Comparison of ENCODE assay signal across 8 cellular contexts in genomic region chr1:37808369-37809319, GRCh38. TPM values are rescaled to one million over a fixed set of nuclear protein-coding genes. Genes with fewer than 3 reads are reported as not detected.
DNase-seq lines count a peak whose midpoint lies in the region; ATAC-seq and TF ChIP-seq lines count a peak whose summit lies in the region.

No MANE protein-coding gene starts in this region.

- H3K27me3 ChIP-seq in HUES64 (ENCODE audit: insufficient read depth, low read length) (no peaks in the 10 kb centered on the region), iPS-15b (ENCODE audit: control insufficient read depth, insufficient read depth, low read length) (no peaks in the 10 kb centered on the region)

- POLR2A ChIA-PET in MCF 10A (lab: Yijun Ruan, JAX) = interaction anchor here (0.6 to 4.3 kb wide), 32 partner anchors 9 to 1652 kb away, joined by 3 to 99 read pairs (median 4); partner anchors contain the start of genes CDCA8, MANEAL, MEAF6 and MTF1

- H3K9me3 ChIP-seq in HUES64 (ENCODE audit: insufficient read depth, low read depth, low read length) (no peaks in the 10 kb centered on the region), iPS-15b (ENCODE audit: control insufficient read depth, insufficient read depth, low read length) (no peaks in the 10 kb centered on the region)

- BruUV-seq in MCF 10A (replicated peaks; lab: Mats Ljungman, UMichigan) = TSS peak; percentile 73

- peaks cover 10% of the 10 kb centered on the region for H3K4me1 Mint-ChIP-seq in MCF 10A (ENCODE audit: insufficient read depth, unreplicated experiment)

- H3K27ac Mint-ChIP-seq in MCF 10A (ENCODE audit: low read depth, unreplicated experiment) = peak overlapping the region; percentile 96

- H3K9ac ChIP-seq in HUES64 (ENCODE audit: low read depth, low read length) (peak overlapping the region; percentile 52), iPS-15b (ENCODE audit: low read depth, low read length) (peak overlapping the region; percentile 9)

- TF ChIP-seq CTCF in MCF 10A (IDR thresholded peaks at IDR 0.05; ENCODE audit: unreplicated experiment) = no peak

- peak overlapping the region; percentile 87 for H3K4me3 ChIP-seq in HUES64 (ENCODE audit: low read length)
- peak overlapping the region; percentile 94 for H3K4me3 ChIP-seq in iPS-15b (ENCODE audit: low read depth, low read length)

- WGBS in HUES64 = 2% methylated on average over 54 of the region's 54 CpGs

- CTCF ChIA-PET in MCF 10A (lab: Yijun Ruan, JAX) = interaction anchor here (0.7 to 4.7 kb wide), 7 partner anchors 9 to 206 kb away, joined by 3 to 29 read pairs (median 3); partner anchors contain the start of gene MTF1

- H3K36me3 Mint-ChIP-seq in MCF 10A (ENCODE audit: insufficient read depth, unreplicated experiment) = peaks cover 77% of the 10 kb centered on the region

- no peaks in the 10 kb centered on the region for H3K9me3 Mint-ChIP-seq in MCF 10A (ENCODE audit: unreplicated experiment)

- H3K36me3 ChIP-seq in HUES64 (ENCODE audit: insufficient read depth, low read length) (peaks cover 47% of the 10 kb centered on the region), iPS-15b (ENCODE audit: control insufficient read depth, insufficient read depth, low read length) (peaks cover 30% of the 10 kb centered on the region)

- ATAC-seq in GM21619 (IDR thresholded peaks at IDR 0.05; ENCODE audit: unreplicated experiment) = peak; percentile 30

- intact Hi-C loops in MCF 10A (cut with micrococcal nuclease) = loop anchor here (10.0 kb wide), 1 partner anchor 334 kb away; the partner anchor contains the start of gene ZC3H12A

- H3K27me3 Mint-ChIP-seq in MCF 10A (ENCODE audit: insufficient read depth, unreplicated experiment) = no peaks in the 10 kb centered on the region

- DNase-seq in NCI-H524 (lab: John Stamatoyannopoulos, UW) (peak; percentile 67 to 70), NCI-H524 treated with DMSO at 0.1 percent for 48 hours (lab: John Stamatoyannopoulos, UW) (no peak), SHP77 treated with DMSO at 0.1 percent for 48 hours (lab: John Stamatoyannopoulos, UW) (peak; percentile 62), MCF 10A (ENCODE audit: unreplicated experiment) (peak; percentile 67), retina (peak; percentile 77)

- H3K4me3 Mint-ChIP-seq in MCF 10A (ENCODE audit: unreplicated experiment) = peak overlapping the region; percentile 89

- peaks cover 9% of the 10 kb centered on the region; the same call in 1 of the 2 replicates for H3K4me1 ChIP-seq in HUES64 (ENCODE audit: insufficient read depth, low read length)
- H3K4me1 ChIP-seq in iPS-15b (ENCODE audit: control insufficient read depth, insufficient read depth, low read length) = peaks cover 3% of the 10 kb centered on the region

- peak overlapping the region; percentile 71; the same call in 1 of the 2 replicates for H3K27ac ChIP-seq in HUES64 (ENCODE audit: low read depth, low read length)

RNA-seq across cellular contexts. Expression of gene YRDC, which starts 0.6 kb away (rescaled TPM):
- polyA plus RNA-seq in HUES64 (2013, experiment 1 of 2) = 21.4 TPM
- 19.5 TPM for polyA plus RNA-seq in HUES64 (2013, experiment 2 of 2)
- total RNA-seq in MCF 10A (2022) = 40.4 and 41.5 TPM in 2 replicates

RNA-seq across cellular contexts. Expression of gene C1orf122, which starts 1.1 kb away (rescaled TPM):
- 35.3 TPM for polyA plus RNA-seq in HUES64 (2013, experiment 1 of 2)
- 32.6 TPM for polyA plus RNA-seq in HUES64 (2013, experiment 2 of 2)
- total RNA-seq in MCF 10A (2022) = 72.4 and 81.5 TPM in 2 replicates

RNA-seq across cellular contexts. Expression of gene MANEAL, which starts 15.0 kb away (rescaled TPM):
- polyA plus RNA-seq in HUES64 (2013, experiment 1 of 2) = 3.5 TPM
- polyA plus RNA-seq in HUES64 (2013, experiment 2 of 2) = 2.8 TPM
- 11.6 and 12.3 TPM in 2 replicates for total RNA-seq in MCF 10A (2022)

RNA-seq across cellular contexts. Expression of gene EPHA10, which starts 43.7 kb away (rescaled TPM):
- polyA plus RNA-seq in HUES64 (2013, experiment 1 of 2) = 0.20 TPM
- 0.06 TPM for polyA plus RNA-seq in HUES64 (2013, experiment 2 of 2)
- total RNA-seq in MCF 10A (2022) = 0.74 and 1.0 TPM in 2 replicates

RNA-seq across cellular contexts. Expression of gene MTF1, which starts 50.7 kb away (rescaled TPM):
- 3.9 TPM for polyA plus RNA-seq in HUES64 (2013, experiment 1 of 2)
- 4.2 TPM for polyA plus RNA-seq in HUES64 (2013, experiment 2 of 2)
- total RNA-seq in MCF 10A (2022) = 28.4 and 34.7 TPM in 2 replicates
